17 cellular contexts compared by ENCODE assay signal in the genomic region with DNA sequence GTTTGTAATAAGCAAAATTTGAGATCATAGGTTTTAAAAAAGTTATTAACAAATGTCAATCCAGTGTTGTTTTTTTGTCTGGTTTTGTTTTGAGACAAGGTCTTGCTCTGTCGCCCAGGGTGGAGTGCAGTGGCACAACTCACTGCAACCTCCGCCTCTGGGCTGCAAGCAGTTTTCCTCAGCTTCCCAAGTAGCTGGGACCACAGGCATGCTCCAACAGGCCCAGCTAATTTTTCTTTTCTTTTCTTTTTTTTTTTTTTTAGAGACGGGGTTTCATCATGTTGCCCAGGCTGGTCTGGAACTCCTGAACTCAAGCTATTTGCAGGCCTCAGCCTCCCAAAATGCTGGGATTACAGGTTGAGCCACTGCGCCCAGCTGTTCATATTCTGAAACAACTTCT. TPM values are rescaled to one million over a fixed set of nuclear protein-coding genes. Genes with fewer than 3 reads are reported as not detected.
DNase-seq lines count a peak whose midpoint lies in the region; ATAC-seq, FAIRE-seq and TF ChIP-seq lines count a peak whose summit lies in the region.
"Had no signal": no experiment of that assay in that cellular context is flagged by ENCODE, and none has a peak within 500 bp of the region (broad histone marks: within the 10 kb centered on the region; RNA-seq: fewer than 3 reads in every experiment).

No MANE protein-coding gene starts in this region.

- H3K4me1 ChIP-seq in HEK293 (ENCODE audit: control insufficient read depth, insufficient read depth, low read length), result peaks cover 52% of the 10 kb centered on the region
- no peaks in the 10 kb centered on the region for H3K4me1 ChIP-seq in astrocyte (ENCODE audit: insufficient read depth, low read length)
- H3K4me1 ChIP-seq in iPS-20b (ENCODE audit: insufficient read depth, low read length), result peaks cover 7% of the 10 kb centered on the region; the same call in 1 of the 2 replicates

- TF ChIP-seq CTCF in HEK293 (tag by site-specific recombination; IDR thresholded peaks at IDR 0.05) (no peak), astrocyte (IDR thresholded peaks at IDR 0.05; ENCODE audit: insufficient read depth, low read depth, low read length) (no peak)

- ATAC-seq in HG02759 (IDR thresholded peaks at IDR 0.05; ENCODE audit: unreplicated experiment), result no peak
- ATAC-seq: K562 had no signal

- FAIRE-seq in astrocyte (lab: Jason Lieb, UNC), result no peak
- FAIRE-seq: HTR-8/SVneo, K562 had no signal

- DNase-seq in astrocyte (ENCODE audit: low read depth) (no peak), renal cortical epithelial cell (ENCODE audit: low read depth) (peak; percentile 23), GF-D8 (lab: John Stamatoyannopoulos, UW) (no peak), middle frontal gyrus (ENCODE audit: extremely low spot score, low spot score) (no peak)
- DNase-seq: ACHN, AML-193, H7, NCI-H1417 treated with DMSO at 0.1 percent for 48 hours, NCI-H1930, NCI-H524 had no signal

- H3K27ac ChIP-seq in HEK293 (ENCODE audit: extremely low read depth, low read depth, low read length) (peak overlapping the region; percentile 47), astrocyte (ENCODE audit: low read depth, low read length) (no peak overlapping the region), iPS-20b (ENCODE audit: low read length) (no peak overlapping the region)
- H3K27ac ChIP-seq: HL-60 had no signal

- H3K9me3 ChIP-seq in HEK293 (ENCODE audit: control insufficient read depth, insufficient read depth, low read depth, low read length) (no peaks in the 10 kb centered on the region), astrocyte (ENCODE audit: insufficient read depth, low read depth, low read length) (no peaks in the 10 kb centered on the region), iPS-20b (ENCODE audit: insufficient read depth, low read depth, low read length) (no peaks in the 10 kb centered on the region)

- H3K9ac ChIP-seq in astrocyte (ENCODE audit: low read length) (no peak overlapping the region), iPS-20b (ENCODE audit: low read depth, low read length) (0 out of 2 replicates have a peak overlapping the region, but pooled peaks have one; percentile 12)

- no peaks in the 10 kb centered on the region for H3K27me3 Mint-ChIP-seq in astrocyte (ENCODE audit: low read depth, unreplicated experiment)

- H2AFZ ChIP-seq in astrocyte (ENCODE audit: low read depth, low read length), result no peak overlapping the region

- H3K79me2 ChIP-seq in astrocyte (ENCODE audit: insufficient read depth, low read length), result no peaks in the 10 kb centered on the region

- peaks cover 3% of the 10 kb centered on the region for H3K36me3 Mint-ChIP-seq in astrocyte (ENCODE audit: low read depth, unreplicated experiment)

- no peaks in the 10 kb centered on the region for H4K20me1 ChIP-seq in astrocyte (ENCODE audit: insufficient read depth, low read length)

- peaks cover 13% of the 10 kb centered on the region for H3K4me1 Mint-ChIP-seq in astrocyte (ENCODE audit: low read depth, unreplicated experiment)
- H3K4me1 Mint-ChIP-seq: CD14-positive monocyte had no signal

- H3K36me3 ChIP-seq in HEK293 (ENCODE audit: control insufficient read depth in 2 of 2, insufficient read depth in 1 of 2, low read length in 2 of 2) (no peaks in the 10 kb centered on the region), astrocyte (ENCODE audit: insufficient read depth, low read length) (no peaks in the 10 kb centered on the region), iPS-20b (ENCODE audit: insufficient read depth, low read depth, low read length) (peaks cover 32% of the 10 kb centered on the region)

- no peak overlapping the region for H3K4me3 ChIP-seq in HEK293 (ENCODE audit: low read depth, low read length)
- no peak overlapping the region for H3K4me3 ChIP-seq in astrocyte (ENCODE audit: insufficient read depth, low read depth, low read length)
- H3K4me3 ChIP-seq in iPS-20b (ENCODE audit: low read length), result no peak overlapping the region
- H3K4me3 ChIP-seq: K562 had no signal

- no peak overlapping the region for H3K4me3 Mint-ChIP-seq in astrocyte (ENCODE audit: unreplicated experiment)
- H3K4me3 Mint-ChIP-seq: CD14-positive monocyte had no signal

- H3K9me3 Mint-ChIP-seq in astrocyte (ENCODE audit: unreplicated experiment), result no peaks in the 10 kb centered on the region
- H3K9me3 Mint-ChIP-seq: CD14-positive monocyte had no signal

- CTCF ChIA-PET in HEK293 (lab: Yijun Ruan, JAX), result interaction anchor here (1.5 to 1.8 kb wide), 3 partner anchors 16 to 362 kb away, joined by 3 to 8 read pairs (median 4); no protein-coding TSS in a partner anchor

- POLR2A ChIA-PET in HEK293 (lab: Yijun Ruan, JAX), result no interaction called here

- H3K27ac Mint-ChIP-seq in astrocyte (ENCODE audit: unreplicated experiment), result peak overlapping the region; percentile 38

- H3K27me3 ChIP-seq in astrocyte (ENCODE audit: insufficient read depth, low read length), result no peaks in the 10 kb centered on the region
- H3K27me3 ChIP-seq in iPS-20b (ENCODE audit: insufficient read depth, low read length), result no peaks in the 10 kb centered on the region

- no peak overlapping the region for H3K4me2 ChIP-seq in astrocyte (ENCODE audit: low read length)

TF ChIP-seq in HEK293, 187 proteins besides CTCF, POLR2A, EP300 and RAD21 (continues in another document):
- TF ChIP-seq, protein P1, sequence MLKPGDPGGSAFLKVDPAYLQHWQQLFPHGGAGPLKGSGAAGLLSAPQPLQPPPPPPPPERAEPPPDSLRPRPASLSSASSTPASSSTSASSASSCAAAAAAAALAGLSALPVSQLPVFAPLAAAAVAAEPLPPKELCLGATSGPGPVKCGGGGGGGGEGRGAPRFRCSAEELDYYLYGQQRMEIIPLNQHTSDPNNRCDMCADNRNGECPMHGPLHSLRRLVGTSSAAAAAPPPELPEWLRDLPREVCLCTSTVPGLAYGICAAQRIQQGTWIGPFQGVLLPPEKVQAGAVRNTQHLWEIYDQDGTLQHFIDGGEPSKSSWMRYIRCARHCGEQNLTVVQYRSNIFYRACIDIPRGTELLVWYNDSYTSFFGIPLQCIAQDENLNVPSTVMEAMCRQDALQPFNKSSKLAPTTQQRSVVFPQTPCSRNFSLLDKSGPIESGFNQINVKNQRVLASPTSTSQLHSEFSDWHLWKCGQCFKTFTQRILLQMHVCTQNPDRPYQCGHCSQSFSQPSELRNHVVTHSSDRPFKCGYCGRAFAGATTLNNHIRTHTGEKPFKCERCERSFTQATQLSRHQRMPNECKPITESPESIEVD (tag by site-specific recombination; IDR thresholded peaks at IDR 0.05), result peak; percentile 4; the same call in 1 of the 2 replicates
- peak; percentile 97 for TF ChIP-seq OSR2 (tag by site-specific recombination; IDR thresholded peaks at IDR 0.05)
- TF ChIP-seq ZNF692 (tag by site-specific recombination; IDR thresholded peaks at IDR 0.05), result 0 out of 2 replicates have a peak, but pooled peaks have one; percentile 43
- TF ChIP-seq ZSCAN30 (tag by site-specific recombination; IDR thresholded peaks at IDR 0.05), result no peak
- 0 out of 2 replicates have a peak, but pooled peaks have one; percentile 22 for TF ChIP-seq ZNF610 (tag by site-specific recombination; IDR thresholded peaks at IDR 0.05; ENCODE audit: borderline replicate concordance)
- peak; percentile 29; the same call in 1 of the 2 replicates for TF ChIP-seq ZNF394 (tag by site-specific recombination; IDR thresholded peaks at IDR 0.05; ENCODE audit: borderline replicate concordance)
- 0 out of 2 replicates have a peak, but pooled peaks have one; percentile 48 for TF ChIP-seq ZNF362 (tag by site-specific recombination; IDR thresholded peaks at IDR 0.05)
- TF ChIP-seq ZNF501 (tag by site-specific recombination; IDR thresholded peaks at IDR 0.05), result no peak
- TF ChIP-seq ELK4 (IDR thresholded peaks at IDR 0.05; ENCODE audit: borderline replicate concordance, low read depth, low read length), result no peak

RNA-seq across cellular contexts. Expression of gene GALNT3, which starts 31.3 kb away (rescaled TPM):
- total RNA-seq in astrocyte, result 16.4 and 19.9 TPM in 2 replicates
- total RNA-seq in renal cortical epithelial cell, result 6.8 and 60.3 TPM in 2 replicates
